In the genomic region with DNA sequence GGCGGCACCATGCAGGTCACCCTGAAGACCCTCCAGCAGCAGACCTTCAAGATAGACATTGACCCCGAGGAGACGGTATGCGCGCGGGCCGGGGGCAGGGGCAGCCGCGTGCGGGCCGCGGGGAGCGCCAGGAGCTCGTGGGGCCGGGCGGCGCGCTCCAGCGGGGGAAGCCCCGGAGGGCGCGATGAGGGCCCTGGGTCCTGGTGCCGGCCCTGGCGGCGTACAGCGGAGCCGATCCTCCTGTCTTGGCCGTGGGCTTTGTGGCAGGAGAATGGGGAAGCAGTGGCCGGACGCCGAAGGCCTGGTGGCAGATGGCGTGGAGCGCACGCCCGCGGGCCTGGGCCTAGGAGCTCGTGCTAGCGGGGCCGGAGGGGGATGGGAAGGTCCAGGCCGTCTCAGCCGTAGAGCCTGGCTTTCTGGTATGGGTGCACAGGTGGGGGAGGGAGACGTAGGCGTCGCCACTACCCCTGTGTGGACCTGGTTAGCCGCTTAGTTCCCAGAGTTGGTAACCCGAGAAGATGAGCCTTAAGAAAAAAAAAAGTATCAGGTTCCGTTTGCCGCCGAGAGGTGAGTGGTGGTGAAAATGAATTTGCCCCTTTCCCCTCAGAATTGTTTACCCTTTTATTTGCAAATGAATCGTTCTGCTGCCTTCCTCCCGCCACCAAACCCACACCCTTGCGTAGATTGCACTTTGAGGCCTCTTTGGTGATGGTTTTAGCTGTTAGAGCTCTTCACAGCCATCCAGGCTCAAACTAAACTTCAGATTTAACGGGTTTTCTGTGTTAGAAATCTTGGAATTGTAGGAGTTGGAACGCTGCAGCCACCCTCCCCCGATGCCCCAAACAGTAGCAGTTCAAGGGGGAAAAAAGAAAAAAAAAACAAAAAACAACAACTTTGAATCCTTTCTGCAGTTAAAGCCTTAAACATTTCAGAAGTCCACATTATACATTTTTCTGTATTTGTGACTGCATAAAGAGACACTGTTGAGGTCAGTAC, we compare ENCODE assay signal across 1 cellular context.
TF ChIP-seq lines count a peak whose summit lies in the region.

No MANE protein-coding gene starts in this region.

TF ChIP-seq in HepG2, 621 proteins besides CTCF, POLR2A, EP300 and RAD21 (continued from another document and continues in another):
- TF ChIP-seq, protein P1, sequence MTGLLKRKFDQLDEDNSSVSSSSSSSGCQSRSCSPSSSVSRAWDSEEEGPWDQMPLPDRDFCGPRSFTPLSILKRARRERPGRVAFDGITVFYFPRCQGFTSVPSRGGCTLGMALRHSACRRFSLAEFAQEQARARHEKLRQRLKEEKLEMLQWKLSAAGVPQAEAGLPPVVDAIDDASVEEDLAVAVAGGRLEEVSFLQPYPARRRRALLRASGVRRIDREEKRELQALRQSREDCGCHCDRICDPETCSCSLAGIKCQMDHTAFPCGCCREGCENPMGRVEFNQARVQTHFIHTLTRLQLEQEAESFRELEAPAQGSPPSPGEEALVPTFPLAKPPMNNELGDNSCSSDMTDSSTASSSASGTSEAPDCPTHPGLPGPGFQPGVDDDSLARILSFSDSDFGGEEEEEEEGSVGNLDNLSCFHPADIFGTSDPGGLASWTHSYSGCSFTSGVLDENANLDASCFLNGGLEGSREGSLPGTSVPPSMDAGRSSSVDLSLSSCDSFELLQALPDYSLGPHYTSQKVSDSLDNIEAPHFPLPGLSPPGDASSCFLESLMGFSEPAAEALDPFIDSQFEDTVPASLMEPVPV (CRISPR knock-in tag; IDR thresholded peaks at IDR 0.05): no peak
- TF ChIP-seq, protein P2, sequence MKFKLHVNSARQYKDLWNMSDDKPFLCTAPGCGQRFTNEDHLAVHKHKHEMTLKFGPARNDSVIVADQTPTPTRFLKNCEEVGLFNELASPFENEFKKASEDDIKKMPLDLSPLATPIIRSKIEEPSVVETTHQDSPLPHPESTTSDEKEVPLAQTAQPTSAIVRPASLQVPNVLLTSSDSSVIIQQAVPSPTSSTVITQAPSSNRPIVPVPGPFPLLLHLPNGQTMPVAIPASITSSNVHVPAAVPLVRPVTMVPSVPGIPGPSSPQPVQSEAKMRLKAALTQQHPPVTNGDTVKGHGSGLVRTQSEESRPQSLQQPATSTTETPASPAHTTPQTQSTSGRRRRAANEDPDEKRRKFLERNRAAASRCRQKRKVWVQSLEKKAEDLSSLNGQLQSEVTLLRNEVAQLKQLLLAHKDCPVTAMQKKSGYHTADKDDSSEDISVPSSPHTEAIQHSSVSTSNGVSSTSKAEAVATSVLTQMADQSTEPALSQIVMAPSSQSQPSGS (CRISPR knock-in tag; IDR thresholded peaks at IDR 0.05): no peak
- 0 out of 2 replicates have a peak, but pooled peaks have one; percentile 29 for TF ChIP-seq HDAC2 (CRISPR knock-in tag; IDR thresholded peaks at IDR 0.05)
- no peak for TF ChIP-seq ZNF720 (CRISPR knock-in tag; IDR thresholded peaks at IDR 0.05)
- TF ChIP-seq FLYWCH1 (CRISPR knock-in tag; IDR thresholded peaks at IDR 0.05): peak; percentile 69; the same call in 1 of the 2 replicates
- no peak for TF ChIP-seq ZNF7 (CRISPR knock-in tag; IDR thresholded peaks at IDR 0.05)
- TF ChIP-seq ETV6 (CRISPR knock-in tag; conservative IDR thresholded peaks at IDR 0.05): peak; percentile 67; the same call in 1 of the 2 replicates
- no peak for TF ChIP-seq ZNF570 (CRISPR knock-in tag; IDR thresholded peaks at IDR 0.05; ENCODE audit: borderline replicate concordance)
- 0 out of 2 replicates have a peak, but pooled peaks have one; percentile 13 for TF ChIP-seq ZNF143 (CRISPR knock-in tag; IDR thresholded peaks at IDR 0.05)
- TF ChIP-seq ZNF550 (CRISPR knock-in tag; IDR thresholded peaks at IDR 0.05; ENCODE audit: borderline replicate concordance): no peak
- TF ChIP-seq, protein P3, sequence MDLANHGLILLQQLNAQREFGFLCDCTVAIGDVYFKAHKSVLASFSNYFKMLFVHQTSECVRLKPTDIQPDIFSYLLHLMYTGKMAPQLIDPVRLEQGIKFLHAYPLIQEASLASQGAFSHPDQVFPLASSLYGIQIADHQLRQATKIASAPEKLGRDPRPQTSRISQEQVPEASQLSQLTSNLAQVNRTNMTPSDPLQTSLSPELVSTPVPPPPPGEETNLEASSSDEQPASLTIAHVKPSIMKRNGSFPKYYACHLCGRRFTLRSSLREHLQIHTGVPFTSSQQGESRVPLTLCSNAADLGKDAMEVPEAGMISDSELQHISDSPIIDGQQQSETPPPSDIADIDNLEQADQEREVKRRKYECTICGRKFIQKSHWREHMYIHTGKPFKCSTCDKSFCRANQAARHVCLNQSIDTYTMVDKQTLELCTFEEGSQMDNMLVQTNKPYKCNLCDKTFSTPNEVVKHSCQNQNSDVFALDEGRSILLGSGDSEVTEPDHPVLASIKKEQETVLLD (CRISPR knock-in tag; IDR thresholded peaks at IDR 0.05; ENCODE audit: low read depth): 0 out of 2 replicates have a peak, but pooled peaks have one; percentile 8
- no peak for TF ChIP-seq U2AF2 (IDR thresholded peaks at IDR 0.05; ENCODE audit: low read depth, low read length)
- no peak for TF ChIP-seq SOX5 (CRISPR knock-in tag; IDR thresholded peaks at IDR 0.05; ENCODE audit: borderline replicate concordance)
- TF ChIP-seq ZNF274 (CRISPR knock-in tag; IDR thresholded peaks at IDR 0.05): no peak
- TF ChIP-seq, protein P4, sequence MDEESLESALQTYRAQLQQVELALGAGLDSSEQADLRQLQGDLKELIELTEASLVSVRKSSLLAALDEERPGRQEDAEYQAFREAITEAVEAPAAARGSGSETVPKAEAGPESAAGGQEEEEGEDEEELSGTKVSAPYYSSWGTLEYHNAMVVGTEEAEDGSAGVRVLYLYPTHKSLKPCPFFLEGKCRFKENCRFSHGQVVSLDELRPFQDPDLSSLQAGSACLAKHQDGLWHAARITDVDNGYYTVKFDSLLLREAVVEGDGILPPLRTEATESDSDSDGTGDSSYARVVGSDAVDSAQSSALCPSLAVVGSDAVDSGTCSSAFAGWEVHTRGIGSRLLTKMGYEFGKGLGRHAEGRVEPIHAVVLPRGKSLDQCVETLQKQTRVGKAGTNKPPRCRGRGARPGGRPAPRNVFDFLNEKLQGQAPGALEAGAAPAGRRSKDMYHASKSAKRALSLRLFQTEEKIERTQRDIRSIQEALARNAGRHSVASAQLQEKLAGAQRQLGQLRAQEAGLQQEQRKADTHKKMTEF (CRISPR knock-in tag; IDR thresholded peaks at IDR 0.05): no peak
- no peak for TF ChIP-seq ZNF737 (CRISPR knock-in tag; IDR thresholded peaks at IDR 0.05; ENCODE audit: borderline replicate concordance)
- no peak for TF ChIP-seq ZNF260 (CRISPR knock-in tag; IDR thresholded peaks at IDR 0.05; ENCODE audit: borderline replicate concordance, low read depth)
- peak; percentile 81 for TF ChIP-seq ATF7-NPFF (CRISPR knock-in tag; IDR thresholded peaks at IDR 0.05; ENCODE audit: low read depth)
- no peak for TF ChIP-seq LCORL (IDR thresholded peaks at IDR 0.05)
- TF ChIP-seq LCORL (CRISPR knock-in tag; IDR thresholded peaks at IDR 0.05): peak; percentile 35; the same call in 1 of the 2 replicates
- TF ChIP-seq, protein P5, sequence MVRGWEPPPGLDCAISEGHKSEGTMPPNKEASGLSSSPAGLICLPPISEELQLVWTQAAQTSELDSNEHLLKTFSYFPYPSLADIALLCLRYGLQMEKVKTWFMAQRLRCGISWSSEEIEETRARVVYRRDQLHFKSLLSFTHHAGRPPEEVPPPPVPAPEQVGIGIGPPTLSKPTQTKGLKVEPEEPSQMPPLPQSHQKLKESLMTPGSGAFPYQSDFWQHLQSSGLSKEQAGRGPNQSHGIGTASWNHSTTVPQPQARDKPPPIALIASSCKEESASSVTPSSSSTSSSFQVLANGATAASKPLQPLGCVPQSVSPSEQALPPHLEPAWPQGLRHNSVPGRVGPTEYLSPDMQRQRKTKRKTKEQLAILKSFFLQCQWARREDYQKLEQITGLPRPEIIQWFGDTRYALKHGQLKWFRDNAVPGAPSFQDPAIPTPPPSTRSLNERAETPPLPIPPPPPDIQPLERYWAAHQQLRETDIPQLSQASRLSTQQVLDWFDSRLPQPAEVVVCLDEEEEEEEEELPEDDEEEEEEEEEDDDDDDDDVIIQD (CRISPR knock-in tag; IDR thresholded peaks at IDR 0.05; ENCODE audit: low read depth): no peak
- no peak for TF ChIP-seq RBAK (CRISPR knock-in tag; IDR thresholded peaks at IDR 0.05)
- no peak for TF ChIP-seq ZNF382 (CRISPR knock-in tag; IDR thresholded peaks at IDR 0.05; ENCODE audit: borderline replicate concordance)
- 0 out of 2 replicates have a peak, but pooled peaks have one; percentile 28 for TF ChIP-seq GATAD1 (CRISPR knock-in tag; IDR thresholded peaks at IDR 0.05)
- peak; percentile 64; the same call in 1 of the 2 replicates for TF ChIP-seq ZNF564 (CRISPR knock-in tag; IDR thresholded peaks at IDR 0.05)
- TF ChIP-seq YEATS2 (CRISPR knock-in tag; IDR thresholded peaks at IDR 0.05; ENCODE audit: borderline replicate concordance): no peak
- no peak for TF ChIP-seq ZBTB7A (CRISPR knock-in tag; IDR thresholded peaks at IDR 0.05)
- TF ChIP-seq ATAD3A (CRISPR knock-in tag; IDR thresholded peaks at IDR 0.05): no peak
- TF ChIP-seq NCOA5 (CRISPR knock-in tag; IDR thresholded peaks at IDR 0.05): no peak
- TF ChIP-seq ZNF790 (CRISPR knock-in tag; IDR thresholded peaks at IDR 0.05; ENCODE audit: borderline replicate concordance): no peak
- TF ChIP-seq, protein P6, sequence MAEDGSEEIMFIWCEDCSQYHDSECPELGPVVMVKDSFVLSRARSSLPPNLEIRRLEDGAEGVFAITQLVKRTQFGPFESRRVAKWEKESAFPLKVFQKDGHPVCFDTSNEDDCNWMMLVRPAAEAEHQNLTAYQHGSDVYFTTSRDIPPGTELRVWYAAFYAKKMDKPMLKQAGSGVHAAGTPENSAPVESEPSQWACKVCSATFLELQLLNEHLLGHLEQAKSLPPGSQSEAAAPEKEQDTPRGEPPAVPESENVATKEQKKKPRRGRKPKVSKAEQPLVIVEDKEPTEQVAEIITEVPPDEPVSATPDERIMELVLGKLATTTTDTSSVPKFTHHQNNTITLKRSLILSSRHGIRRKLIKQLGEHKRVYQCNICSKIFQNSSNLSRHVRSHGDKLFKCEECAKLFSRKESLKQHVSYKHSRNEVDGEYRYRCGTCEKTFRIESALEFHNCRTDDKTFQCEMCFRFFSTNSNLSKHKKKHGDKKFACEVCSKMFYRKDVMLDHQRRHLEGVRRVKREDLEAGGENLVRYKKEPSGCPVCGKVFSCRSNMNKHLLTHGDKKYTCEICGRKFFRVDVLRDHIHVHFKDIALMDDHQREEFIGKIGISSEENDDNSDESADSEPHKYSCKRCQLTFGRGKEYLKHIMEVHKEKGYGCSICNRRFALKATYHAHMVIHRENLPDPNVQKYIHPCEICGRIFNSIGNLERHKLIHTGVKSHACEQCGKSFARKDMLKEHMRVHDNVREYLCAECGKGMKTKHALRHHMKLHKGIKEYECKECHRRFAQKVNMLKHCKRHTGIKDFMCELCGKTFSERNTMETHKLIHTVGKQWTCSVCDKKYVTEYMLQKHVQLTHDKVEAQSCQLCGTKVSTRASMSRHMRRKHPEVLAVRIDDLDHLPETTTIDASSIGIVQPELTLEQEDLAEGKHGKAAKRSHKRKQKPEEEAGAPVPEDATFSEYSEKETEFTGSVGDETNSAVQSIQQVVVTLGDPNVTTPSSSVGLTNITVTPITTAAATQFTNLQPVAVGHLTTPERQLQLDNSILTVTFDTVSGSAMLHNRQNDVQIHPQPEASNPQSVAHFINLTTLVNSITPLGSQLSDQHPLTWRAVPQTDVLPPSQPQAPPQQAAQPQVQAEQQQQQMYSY (CRISPR knock-in tag; IDR thresholded peaks at IDR 0.05): no peak
- no peak for TF ChIP-seq ZNF20 (CRISPR knock-in tag; IDR thresholded peaks at IDR 0.05)
- no peak for TF ChIP-seq NKX3-1 (CRISPR knock-in tag; IDR thresholded peaks at IDR 0.05)
- no peak for TF ChIP-seq ZNF432 (CRISPR knock-in tag; IDR thresholded peaks at IDR 0.05; ENCODE audit: borderline replicate concordance)
- no peak for TF ChIP-seq NR2F6 (IDR thresholded peaks at IDR 0.05)
- TF ChIP-seq NR2F6 (CRISPR knock-in tag; IDR thresholded peaks at IDR 0.05): peak; percentile 21; the same call in 1 of the 2 replicates
- TF ChIP-seq, protein P7, sequence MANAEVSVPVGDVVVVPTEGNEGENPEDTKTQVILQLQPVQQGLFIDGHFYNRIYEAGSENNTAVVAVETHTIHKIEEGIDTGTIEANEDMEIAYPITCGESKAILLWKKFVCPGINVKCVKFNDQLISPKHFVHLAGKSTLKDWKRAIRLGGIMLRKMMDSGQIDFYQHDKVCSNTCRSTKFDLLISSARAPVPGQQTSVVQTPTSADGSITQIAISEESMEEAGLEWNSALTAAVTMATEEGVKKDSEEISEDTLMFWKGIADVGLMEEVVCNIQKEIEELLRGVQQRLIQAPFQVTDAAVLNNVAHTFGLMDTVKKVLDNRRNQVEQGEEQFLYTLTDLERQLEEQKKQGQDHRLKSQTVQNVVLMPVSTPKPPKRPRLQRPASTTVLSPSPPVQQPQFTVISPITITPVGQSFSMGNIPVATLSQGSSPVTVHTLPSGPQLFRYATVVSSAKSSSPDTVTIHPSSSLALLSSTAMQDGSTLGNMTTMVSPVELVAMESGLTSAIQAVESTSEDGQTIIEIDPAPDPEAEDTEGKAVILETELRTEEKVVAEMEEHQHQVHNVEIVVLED (CRISPR knock-in tag; IDR thresholded peaks at IDR 0.05; ENCODE audit: borderline replicate concordance): no peak
- no peak for TF ChIP-seq HNRNPH1 (optimal IDR thresholded peaks at IDR 0.05; ENCODE audit: low read depth, low read length)
- TF ChIP-seq GLI4 (CRISPR knock-in tag; IDR thresholded peaks at IDR 0.05; ENCODE audit: borderline replicate concordance): no peak
- TF ChIP-seq ZNF256 (CRISPR knock-in tag; conservative IDR thresholded peaks at IDR 0.05): no peak
- no peak for TF ChIP-seq ZNF782 (CRISPR knock-in tag; IDR thresholded peaks at IDR 0.05; ENCODE audit: borderline replicate concordance)
- TF ChIP-seq, protein P8, sequence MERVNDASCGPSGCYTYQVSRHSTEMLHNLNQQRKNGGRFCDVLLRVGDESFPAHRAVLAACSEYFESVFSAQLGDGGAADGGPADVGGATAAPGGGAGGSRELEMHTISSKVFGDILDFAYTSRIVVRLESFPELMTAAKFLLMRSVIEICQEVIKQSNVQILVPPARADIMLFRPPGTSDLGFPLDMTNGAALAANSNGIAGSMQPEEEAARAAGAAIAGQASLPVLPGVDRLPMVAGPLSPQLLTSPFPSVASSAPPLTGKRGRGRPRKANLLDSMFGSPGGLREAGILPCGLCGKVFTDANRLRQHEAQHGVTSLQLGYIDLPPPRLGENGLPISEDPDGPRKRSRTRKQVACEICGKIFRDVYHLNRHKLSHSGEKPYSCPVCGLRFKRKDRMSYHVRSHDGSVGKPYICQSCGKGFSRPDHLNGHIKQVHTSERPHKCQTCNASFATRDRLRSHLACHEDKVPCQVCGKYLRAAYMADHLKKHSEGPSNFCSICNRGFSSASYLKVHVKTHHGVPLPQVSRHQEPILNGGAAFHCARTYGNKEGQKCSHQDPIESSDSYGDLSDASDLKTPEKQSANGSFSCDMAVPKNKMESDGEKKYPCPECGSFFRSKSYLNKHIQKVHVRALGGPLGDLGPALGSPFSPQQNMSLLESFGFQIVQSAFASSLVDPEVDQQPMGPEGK (CRISPR knock-in tag; IDR thresholded peaks at IDR 0.05): peak; percentile 35; the same call in 1 of the 2 replicates
- TF ChIP-seq EHMT2 (IDR thresholded peaks at IDR 0.05; ENCODE audit: borderline replicate concordance, low read depth, low read length): no peak
- TF ChIP-seq ZNF567 (CRISPR knock-in tag; IDR thresholded peaks at IDR 0.05; ENCODE audit: borderline replicate concordance): no peak
- TF ChIP-seq POGZ (CRISPR knock-in tag; IDR thresholded peaks at IDR 0.05): no peak
- peak; percentile 63; the same call in 1 of the 2 replicates for TF ChIP-seq PHF8 (CRISPR knock-in tag; IDR thresholded peaks at IDR 0.05)
- peak; percentile 92 for TF ChIP-seq PRPF4 (IDR thresholded peaks at IDR 0.05; ENCODE audit: low read depth, low read length, poor library complexity, severe bottlenecking)
- peak; percentile 31; the same call in 1 of the 2 replicates for TF ChIP-seq FOXA3 (CRISPR knock-in tag; IDR thresholded peaks at IDR 0.05)
- no peak for TF ChIP-seq ZNF773 (CRISPR knock-in tag; IDR thresholded peaks at IDR 0.05; ENCODE audit: borderline replicate concordance)
- peak; percentile 73; the same call in 1 of the 2 replicates for TF ChIP-seq IRX3 (CRISPR knock-in tag; IDR thresholded peaks at IDR 0.05; ENCODE audit: borderline replicate concordance, low read depth)
